29 cellular contexts compared by ENCODE assay signal in the genomic region with DNA sequence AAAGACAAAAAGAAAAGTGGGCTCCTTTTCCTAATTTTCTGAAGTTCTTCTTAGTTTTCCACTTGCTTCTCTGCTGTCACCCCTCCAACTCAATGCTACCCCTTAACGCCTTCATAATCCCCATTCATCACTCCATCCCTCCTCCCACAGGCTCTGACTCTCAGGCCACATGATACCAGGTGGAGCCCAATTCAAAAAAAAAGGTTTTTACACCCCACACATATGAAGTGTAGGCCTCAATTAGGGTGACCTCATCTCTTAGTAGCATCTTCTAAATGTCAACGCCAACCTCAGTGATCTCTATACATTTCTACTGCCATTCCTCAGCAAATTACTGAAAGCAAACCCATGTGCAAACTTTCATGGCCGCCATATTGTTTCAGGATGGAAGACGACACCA. TPM values are rescaled to one million over a fixed set of nuclear protein-coding genes. Genes with fewer than 3 reads are reported as not detected.
DNase-seq lines count a peak whose midpoint lies in the region; ATAC-seq, FAIRE-seq and TF ChIP-seq lines count a peak whose summit lies in the region.
"Had no signal": no experiment of that assay in that cellular context is flagged by ENCODE, and none has a peak within 500 bp of the region (broad histone marks: within the 10 kb centered on the region; RNA-seq: fewer than 3 reads in every experiment).

No MANE protein-coding gene starts in this region.

- TF ChIP-seq POLR2A in GM12892 (IDR thresholded peaks at IDR 0.05; ENCODE audit: low read depth, low read length), result no peak

- no peak overlapping the region for H3K4me2 ChIP-seq in neural cell (ENCODE audit: low read length)

- ATAC-seq in activated CD8-positive, alpha-beta T cell treated with anti-CD3 and anti-CD28 coated beads for 36 hours, result peak; percentile 76
- ATAC-seq in activated CD8-positive, alpha-beta T cell treated with anti-CD3 and anti-CD28 coated beads, Interleukin-2, amount 10 ng/mL, durations not matched to agents 7 days and 5 days, result no peak
- ATAC-seq in GM21528 (IDR thresholded peaks at IDR 0.05; ENCODE audit: low FRiP score, unreplicated experiment), result no peak
- ATAC-seq: heart left ventricle, right cardiac atrium had no signal

- H2AFZ ChIP-seq in neural cell (ENCODE audit: low read depth, low read length), result no peak overlapping the region

- H3K9me3 Mint-ChIP-seq in activated CD8-positive, alpha-beta T cell treated with anti-CD3 and anti-CD28 coated beads for 36 hours, result no peaks in the 10 kb centered on the region
- no peaks in the 10 kb centered on the region for H3K9me3 Mint-ChIP-seq in activated CD8-positive, alpha-beta T cell treated with anti-CD3 and anti-CD28 coated beads, Interleukin-2, amount 10 ng/mL, durations not matched to agents 7 days and 5 days (ENCODE audit: insufficient read depth)
- no peaks in the 10 kb centered on the region for H3K9me3 Mint-ChIP-seq in activated T-helper 2 cell treated with anti-CD3 and anti-CD28 coated beads, Interferon-gamma antibody, Interleukin-2, Interleukin-4, amounts not matched to agents 10 μg/mL and 5 μg/mL and 100 μg/mL, durations not matched to agents 14 hours and 24 hours and 36 hours
- H3K9me3 Mint-ChIP-seq: H9 had no signal

- H3K36me3 ChIP-seq in neural cell (ENCODE audit: insufficient read depth, low read length), result peaks cover 9% of the 10 kb centered on the region
- H3K36me3 ChIP-seq: neutrophil had no signal

- peaks cover 98% of the 10 kb centered on the region for H3K79me2 ChIP-seq in neural cell (replicated peaks; ENCODE audit: insufficient read depth, low read length)

- CTCF ChIA-PET in activated CD8-positive, alpha-beta T cell treated with anti-CD3 and anti-CD28 coated beads for 36 hours (lab: Charles Lee), result no interaction called here
- CTCF ChIA-PET in activated CD8-positive, alpha-beta T cell treated with anti-CD3 and anti-CD28 coated beads, Interleukin-2, amount 10 ng/mL, durations not matched to agents 7 days and 5 days (lab: Charles Lee), result interaction anchor here (1.0 kb wide), 1 partner anchor 90 kb away, joined by 3 read pairs; no protein-coding TSS in a partner anchor

- H3K27ac Mint-ChIP-seq in activated CD8-positive, alpha-beta T cell treated with anti-CD3 and anti-CD28 coated beads for 36 hours, result peak overlapping the region; percentile 83
- no peak overlapping the region for H3K27ac Mint-ChIP-seq in activated CD8-positive, alpha-beta T cell treated with anti-CD3 and anti-CD28 coated beads, Interleukin-2, amount 10 ng/mL, durations not matched to agents 7 days and 5 days
- peak overlapping the region; percentile 89 for H3K27ac Mint-ChIP-seq in activated T-helper 2 cell treated with anti-CD3 and anti-CD28 coated beads, Interferon-gamma antibody, Interleukin-2, Interleukin-4, amounts not matched to agents 10 μg/mL and 5 μg/mL and 100 μg/mL, durations not matched to agents 14 hours and 24 hours and 36 hours

- peaks cover 86% of the 10 kb centered on the region for H4K20me1 ChIP-seq in neural cell (ENCODE audit: insufficient read depth)

- TF ChIP-seq CTCF in activated CD8-positive, alpha-beta T cell treated with anti-CD3 and anti-CD28 coated beads for 36 hours (IDR thresholded peaks at IDR 0.05), result no peak
- no peak for TF ChIP-seq CTCF in neural cell (IDR thresholded peaks at IDR 0.05; ENCODE audit: poor library complexity, severe bottlenecking)

- POLR2A ChIA-PET in activated CD8-positive, alpha-beta T cell treated with anti-CD3 and anti-CD28 coated beads for 36 hours (lab: Charles Lee), result interaction anchor here (0.5 to 1.4 kb wide), 5 partner anchors 23 to 213 kb away, joined by 3 to 4 read pairs (median 4); no protein-coding TSS in a partner anchor
- POLR2A ChIA-PET in activated CD8-positive, alpha-beta T cell treated with anti-CD3 and anti-CD28 coated beads, Interleukin-2, amount 10 ng/mL, durations not matched to agents 7 days and 5 days (lab: Charles Lee), result no interaction called here

- intact Hi-C loops in activated CD8-positive, alpha-beta T cell treated with anti-CD3 and anti-CD28 coated beads for 36 hours (cut with micrococcal nuclease), result loop anchor here (5.0 to 10.0 kb wide), 4 partner anchors 42 to 195 kb away; a partner anchor contains a TSS
- intact Hi-C loops in activated T-helper 2 cell treated with anti-CD3 and anti-CD28 coated beads, Interferon-gamma antibody, Interleukin-2, Interleukin-4, amounts not matched to agents 10 μg/mL and 5 μg/mL and 100 μg/mL, durations not matched to agents 14 hours and 24 hours and 36 hours (cut with micrococcal nuclease), result loop anchor here (1.0 to 10.0 kb wide), 3 partner anchors 42 to 455 kb away; a partner anchor contains a TSS

- H3K9me2 ChIP-seq in neural cell (ENCODE audit: insufficient read depth, low read length), result no peaks in the 10 kb centered on the region

- no peak for TF ChIP-seq EP300 in neural cell (conservative IDR thresholded peaks at IDR 0.05; ENCODE audit: poor library complexity, severe bottlenecking)

- no peak overlapping the region for H3K4me3 Mint-ChIP-seq in activated CD8-positive, alpha-beta T cell treated with anti-CD3 and anti-CD28 coated beads for 36 hours
- H3K4me3 Mint-ChIP-seq in activated CD8-positive, alpha-beta T cell treated with anti-CD3 and anti-CD28 coated beads, Interleukin-2, amount 10 ng/mL, durations not matched to agents 7 days and 5 days, result no peak overlapping the region
- H3K4me3 Mint-ChIP-seq in activated T-helper 2 cell treated with anti-CD3 and anti-CD28 coated beads, Interferon-gamma antibody, Interleukin-2, Interleukin-4, amounts not matched to agents 10 μg/mL and 5 μg/mL and 100 μg/mL, durations not matched to agents 14 hours and 24 hours and 36 hours (ENCODE audit: low read depth), result peak overlapping the region; percentile 19
- H3K4me3 Mint-ChIP-seq: H9 had no signal

- no peak for TF ChIP-seq RAD21 in neural cell (conservative IDR thresholded peaks at IDR 0.05)

- no peak overlapping the region for H3K9ac ChIP-seq in neural cell (ENCODE audit: low read length)

- H3K27ac ChIP-seq in neural cell (ENCODE audit: low read length), result no peak overlapping the region
- H3K27ac ChIP-seq: esophagus muscularis mucosa, heart left ventricle, neutrophil, RWPE1, SJSA1, spleen, upper lobe of left lung had no signal

- H3K4me1 Mint-ChIP-seq in activated CD8-positive, alpha-beta T cell treated with anti-CD3 and anti-CD28 coated beads for 36 hours (ENCODE audit: low read depth), result peaks cover 87% of the 10 kb centered on the region
- peaks cover 63% of the 10 kb centered on the region for H3K4me1 Mint-ChIP-seq in activated CD8-positive, alpha-beta T cell treated with anti-CD3 and anti-CD28 coated beads, Interleukin-2, amount 10 ng/mL, durations not matched to agents 7 days and 5 days (ENCODE audit: low read depth)
- H3K4me1 Mint-ChIP-seq in activated T-helper 2 cell treated with anti-CD3 and anti-CD28 coated beads, Interferon-gamma antibody, Interleukin-2, Interleukin-4, amounts not matched to agents 10 μg/mL and 5 μg/mL and 100 μg/mL, durations not matched to agents 14 hours and 24 hours and 36 hours (ENCODE audit: low read depth), result peaks cover 68% of the 10 kb centered on the region

- no peaks in the 10 kb centered on the region for H3K9me3 ChIP-seq in neural cell (ENCODE audit: low read length)
- H3K9me3 ChIP-seq: BE2C, esophagus muscularis mucosa, heart left ventricle, neutrophil, SJSA1, spleen, upper lobe of left lung had no signal

- peaks cover 83% of the 10 kb centered on the region for H3K36me3 Mint-ChIP-seq in activated CD8-positive, alpha-beta T cell treated with anti-CD3 and anti-CD28 coated beads for 36 hours (ENCODE audit: low read depth)
- peaks cover 91% of the 10 kb centered on the region for H3K36me3 Mint-ChIP-seq in activated CD8-positive, alpha-beta T cell treated with anti-CD3 and anti-CD28 coated beads, Interleukin-2, amount 10 ng/mL, durations not matched to agents 7 days and 5 days (ENCODE audit: low read depth)
- peaks cover 92% of the 10 kb centered on the region for H3K36me3 Mint-ChIP-seq in activated T-helper 2 cell treated with anti-CD3 and anti-CD28 coated beads, Interferon-gamma antibody, Interleukin-2, Interleukin-4, amounts not matched to agents 10 μg/mL and 5 μg/mL and 100 μg/mL, durations not matched to agents 14 hours and 24 hours and 36 hours (ENCODE audit: low read depth)

- in situ Hi-C loops in ACHN (cut with HindIII; ENCODE audit: low pct_ligation_motif_present, low pct_unique_long_range_greater_than_20kb, low sequenced_read_pairs), result no loop called here

- H3K27me3 ChIP-seq in neural cell (ENCODE audit: insufficient read depth, low read depth, low read length), result no peaks in the 10 kb centered on the region
- H3K27me3 ChIP-seq: BE2C, esophagus muscularis mucosa, heart left ventricle, SJSA1, upper lobe of left lung had no signal

- peak; percentile 58 for DNase-seq in activated CD8-positive, alpha-beta T cell treated with anti-CD3 and anti-CD28 coated beads for 36 hours
- DNase-seq in activated CD8-positive, alpha-beta T cell treated with anti-CD3 and anti-CD28 coated beads, Interleukin-2, amount 10 ng/mL, durations not matched to agents 7 days and 5 days, result no peak
- DNase-seq in GM12892 (ENCODE audit: insufficient read length) (no peak), ACHN (no peak), NCI-H2171 (lab: John Stamatoyannopoulos, UW) (no peak)
- no peak for DNase-seq in activated T-helper 2 cell treated with anti-CD3 and anti-CD28 coated beads, Interferon-gamma antibody, Interleukin-2, Interleukin-4, amounts not matched to agents 10 μg/mL and 5 μg/mL and 100 μg/mL, durations not matched to agents 14 hours and 24 hours and 36 hours (ENCODE audit: low spot score)
- DNase-seq: activated CD4-positive, CD25-positive, alpha-beta regulatory T cell; BE2C; dermis blood vessel endothelial cell; foreskin fibroblast; H9; heart left ventricle; MM.1S; NCI-H1105 treated with DMSO at 0.1 percent for 48 hours; NCI-H1930; NCI-H524 treated with DMSO at 0.1 percent for 48 hours; OCI-M1; right cardiac atrium; substantia nigra; upper lobe of left lung had no signal

- peak; percentile 56 for FAIRE-seq in GM12892 (lab: Jason Lieb, UNC)
- FAIRE-seq: endometrium, TTC549 had no signal

- H3K27me3 Mint-ChIP-seq in activated CD8-positive, alpha-beta T cell treated with anti-CD3 and anti-CD28 coated beads for 36 hours, result no peaks in the 10 kb centered on the region
- H3K27me3 Mint-ChIP-seq in activated CD8-positive, alpha-beta T cell treated with anti-CD3 and anti-CD28 coated beads, Interleukin-2, amount 10 ng/mL, durations not matched to agents 7 days and 5 days (ENCODE audit: low read depth), result no peaks in the 10 kb centered on the region
- H3K27me3 Mint-ChIP-seq in activated T-helper 2 cell treated with anti-CD3 and anti-CD28 coated beads, Interferon-gamma antibody, Interleukin-2, Interleukin-4, amounts not matched to agents 10 μg/mL and 5 μg/mL and 100 μg/mL, durations not matched to agents 14 hours and 24 hours and 36 hours (ENCODE audit: low read depth), result no peaks in the 10 kb centered on the region

- no peaks in the 10 kb centered on the region for H3F3A ChIP-seq in neural cell (ENCODE audit: insufficient read depth, low read length, poor library complexity, severe bottlenecking)

- peak overlapping the region; percentile 100 for H3K4me3 ChIP-seq in neural cell (ENCODE audit: low read length)
- H3K4me3 ChIP-seq: esophagus muscularis mucosa, heart left ventricle, SJSA1, spleen, upper lobe of left lung had no signal

RNA-seq across cellular contexts. Expression of a gene that starts 6.4 kb away (rescaled TPM):
- 10 to 100 TPM; 62.6 to 67.8 TPM for total RNA-seq in activated CD8-positive, alpha-beta T cell treated with anti-CD3 and anti-CD28 coated beads for 36 hours
- 100 to 1,000 TPM; 109 to 111 TPM for total RNA-seq in activated CD8-positive, alpha-beta T cell treated with anti-CD3 and anti-CD28 coated beads, Interleukin-2, amount 10 ng/mL, durations not matched to agents 7 days and 5 days
- polyA plus RNA-seq in GM12892 (2012; ENCODE audit: missing spikeins), result 15.7 TPM
- total RNA-seq in activated T-helper 2 cell treated with anti-CD3 and anti-CD28 coated beads, Interferon-gamma antibody, Interleukin-2, Interleukin-4, amounts not matched to agents 10 μg/mL and 5 μg/mL and 100 μg/mL, durations not matched to agents 14 hours and 24 hours and 36 hours, result 84.4 and 89.9 TPM in 2 replicates
- polyA plus RNA-seq in neural cell, result 77.4 and 97.8 TPM in 2 replicates
- polyA minus RNA-seq in neural cell, result 88.0 and 98.6 TPM in 2 replicates
